Comparison of ENCODE assay signal across 12 cellular contexts in the genomic region with DNA sequence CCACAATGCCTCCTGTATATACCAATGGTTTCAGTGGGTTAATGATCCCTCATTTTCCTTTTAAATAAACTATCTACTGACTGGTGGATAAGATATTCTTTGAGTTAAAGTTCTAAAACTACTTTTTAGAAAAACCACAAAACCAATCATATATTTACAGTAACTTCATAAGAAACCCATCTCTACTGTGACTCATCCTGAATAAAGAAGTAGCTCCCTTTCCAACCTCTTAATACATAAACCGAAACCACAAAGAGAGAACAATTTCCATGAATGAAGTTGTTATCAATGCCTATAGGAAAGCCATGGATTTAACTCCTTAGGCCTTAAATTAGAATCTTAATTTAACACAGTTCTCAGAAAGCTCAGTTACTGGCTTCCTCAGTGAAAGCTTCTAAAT.
DNase-seq lines count a peak whose midpoint lies in the region; ATAC-seq and FAIRE-seq lines count a peak whose summit lies in the region.
"Had no signal": no experiment of that assay in that cellular context is flagged by ENCODE, and none has a peak within 500 bp of the region (broad histone marks: within the 10 kb centered on the region; RNA-seq: fewer than 3 reads in every experiment).

No MANE protein-coding gene starts in this region.

- DNase-seq in activated T-cell treated with anti-CD3 and anti-CD28 coated beads, Interleukin-2, amount 50 U/mL, for 72 hours, result no peak
- no peak for DNase-seq in activated T-cell treated with anti-CD3 and anti-CD28 coated beads, Interleukin-2, amount 50 U/mL, for 48 hours
- DNase-seq in RCC 7860 (ENCODE audit: low spot score) (peak; percentile 76), dermis blood vessel endothelial cell (peak; percentile 9), mesenteric fat pad (ENCODE audit: low spot score) (no peak)
- no peak for DNase-seq in stimulated activated naive CD8-positive, alpha-beta T cell treated with anti-CD3 and anti-CD28 coated beads, Interleukin-15, amount 100 ng/mL, for 72 hours
- DNase-seq: activated effector memory CD4-positive, alpha-beta T cell treated with anti-CD3 and anti-CD28 coated beads, Interleukin-2, amount 50 U/mL, for 16 hours; CD4-positive, CD25-positive, alpha-beta regulatory T cell; NCI-H2171 treated with DMSO at 0.1 percent for 48 hours; T-cell had no signal

- H3K36me3 Mint-ChIP-seq in activated T-cell treated with anti-CD3 and anti-CD28 coated beads, Interleukin-2, amount 50 U/mL, for 72 hours (ENCODE audit: insufficient read depth in 2 of 2), result peaks cover 0 to 2% of the 10 kb centered on the region in 2 donors
- H3K36me3 Mint-ChIP-seq: CD4-positive, CD25-positive, alpha-beta regulatory T cell; T-cell had no signal

- peaks cover 10% of the 10 kb centered on the region for H3K27me3 Mint-ChIP-seq in activated T-cell treated with anti-CD3 and anti-CD28 coated beads, Interleukin-2, amount 50 U/mL, for 72 hours (ENCODE audit: low read depth)
- H3K27me3 Mint-ChIP-seq in stimulated activated naive CD8-positive, alpha-beta T cell treated with anti-CD3 and anti-CD28 coated beads, Interleukin-15, amount 100 ng/mL, for 72 hours, result no peaks in the 10 kb centered on the region
- H3K27me3 Mint-ChIP-seq: CD4-positive, CD25-positive, alpha-beta regulatory T cell; T-cell had no signal

- peak overlapping the region; percentile 9 to 84 for H3K4me3 Mint-ChIP-seq in activated T-cell treated with anti-CD3 and anti-CD28 coated beads, Interleukin-2, amount 50 U/mL, for 72 hours
- peak overlapping the region; percentile 5 to 8 for H3K4me3 Mint-ChIP-seq in stimulated activated naive CD8-positive, alpha-beta T cell treated with anti-CD3 and anti-CD28 coated beads, Interleukin-15, amount 100 ng/mL, for 72 hours
- H3K4me3 Mint-ChIP-seq: CD4-positive, CD25-positive, alpha-beta regulatory T cell; T-cell had no signal

- no peaks in the 10 kb centered on the region for H3K9me3 Mint-ChIP-seq in activated T-cell treated with anti-CD3 and anti-CD28 coated beads, Interleukin-2, amount 50 U/mL, for 72 hours
- no peaks in the 10 kb centered on the region for H3K9me3 Mint-ChIP-seq in stimulated activated naive CD8-positive, alpha-beta T cell treated with anti-CD3 and anti-CD28 coated beads, Interleukin-15, amount 100 ng/mL, for 72 hours
- H3K9me3 Mint-ChIP-seq: CD4-positive, CD25-positive, alpha-beta regulatory T cell; T-cell had no signal

- H3K27ac Mint-ChIP-seq in activated T-cell treated with anti-CD3 and anti-CD28 coated beads, Interleukin-2, amount 50 U/mL, for 72 hours, result peak overlapping the region; percentile 98
- peak overlapping the region; percentile 9 to 77 for H3K27ac Mint-ChIP-seq in stimulated activated naive CD8-positive, alpha-beta T cell treated with anti-CD3 and anti-CD28 coated beads, Interleukin-15, amount 100 ng/mL, for 72 hours
- H3K27ac Mint-ChIP-seq: T-cell had no signal

- peaks cover 25% of the 10 kb centered on the region for H3K4me1 Mint-ChIP-seq in activated T-cell treated with anti-CD3 and anti-CD28 coated beads, Interleukin-2, amount 50 U/mL, for 72 hours (ENCODE audit: low read depth)
- H3K4me1 Mint-ChIP-seq in stimulated activated naive CD8-positive, alpha-beta T cell treated with anti-CD3 and anti-CD28 coated beads, Interleukin-15, amount 100 ng/mL, for 72 hours, result peaks cover 22% of the 10 kb centered on the region

- FAIRE-seq in RCC 7860 (lab: Jason Lieb, UNC), result peak; percentile 98

- peak; percentile 65 to 67 for ATAC-seq in activated T-cell treated with anti-CD3 and anti-CD28 coated beads, Interleukin-2, amount 50 U/mL, for 72 hours (replicated peaks in 1 of 2)
- ATAC-seq in stimulated activated naive CD8-positive, alpha-beta T cell treated with anti-CD3 and anti-CD28 coated beads, Interleukin-15, amount 100 ng/mL, for 72 hours, result peak; percentile 56
- ATAC-seq in HG03025 (IDR thresholded peaks at IDR 0.05; ENCODE audit: low FRiP score, unreplicated experiment), result no peak
- ATAC-seq in GM21515 (IDR thresholded peaks at IDR 0.05; ENCODE audit: unreplicated experiment), result no peak
- ATAC-seq: T-cell had no signal

Comparison
In these comparisons a context has a peak if more than half of its experiments do, and no peak if none do; other contexts are left out.
1. ATAC-seq: peak in activated T-cell treated with anti-CD3 and anti-CD28 coated beads, Interleukin-2, amount 50 U/mL, for 72 hours (2 of 2) and stimulated activated naive CD8-positive, alpha-beta T cell treated with anti-CD3 and anti-CD28 coated beads, Interleukin-15, amount 100 ng/mL, for 72 hours (single experiment); none in HG03025 (single experiment) and GM21515 (single experiment).
2. DNase-seq: peak in RCC 7860 (single experiment) and dermis blood vessel endothelial cell (single experiment); none in activated T-cell treated with anti-CD3 and anti-CD28 coated beads, Interleukin-2, amount 50 U/mL, for 72 hours (0 of 2), activated T-cell treated with anti-CD3 and anti-CD28 coated beads, Interleukin-2, amount 50 U/mL, for 48 hours (0 of 2), stimulated activated naive CD8-positive, alpha-beta T cell treated with anti-CD3 and anti-CD28 coated beads, Interleukin-15, amount 100 ng/mL, for 72 hours (0 of 2) and mesenteric fat pad (single experiment).